Comparison of ENCODE assay signal across 12 cellular contexts in the genomic region with DNA sequence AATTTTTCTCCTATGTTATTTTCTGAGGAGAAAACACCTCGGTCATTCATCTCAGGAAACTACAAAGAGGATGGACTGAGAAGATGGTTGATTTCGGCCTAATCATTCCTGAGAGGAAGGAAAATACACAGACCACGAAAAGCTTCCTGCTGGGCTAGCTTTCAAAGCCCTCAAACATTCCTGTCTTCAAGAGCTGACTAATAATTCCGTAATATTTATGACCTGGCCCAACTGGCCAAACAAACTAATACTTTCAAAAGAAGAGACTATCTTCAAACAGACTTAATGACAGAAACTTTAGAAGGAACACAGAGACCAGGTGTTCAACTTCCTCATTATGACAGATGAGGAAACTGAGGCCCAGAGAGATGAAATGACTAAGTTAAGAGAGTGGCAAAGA.
DNase-seq lines count a peak whose midpoint lies in the region; ATAC-seq and TF ChIP-seq lines count a peak whose summit lies in the region.
"Had no signal": no experiment of that assay in that cellular context is flagged by ENCODE, and none has a peak within 500 bp of the region (broad histone marks: within the 10 kb centered on the region; RNA-seq: fewer than 3 reads in every experiment).

No MANE protein-coding gene starts in this region.

- peaks cover 27% of the 10 kb centered on the region for H3K79me2 ChIP-seq in fibroblast of lung (ENCODE audit: control insufficient read depth, insufficient read depth, low read length)

- no peak for DNase-seq in T-helper 2 cell treated with Interferon-gamma antibody and Interleukin-4, amounts not matched to agents 5 μg/mL and 100 μg/mL, for 36 hours (ENCODE audit: low spot score)
- DNase-seq in T-helper 2 cell (no peak), RWPE2 (ENCODE audit: low spot score) (no peak), fibroblast of lung (ENCODE audit: low read depth in 2 of 2) (peak; percentile 60 to 79), renal cortical epithelial cell (ENCODE audit: low read depth) (peak; percentile 62), 8988T (no peak), NCI-H82 treated with DMSO at 0.1 percent for 48 hours (lab: John Stamatoyannopoulos, UW; ENCODE audit: unreplicated experiment) (no peak)
- no peak for DNase-seq in activated CD4-positive, CD25-positive, alpha-beta regulatory T cell treated with anti-CD3 and anti-CD28 coated beads, Interleukin-2, amount 50 U/mL, for 72 hours
- DNase-seq: activated naive CD4-positive, alpha-beta T cell treated with anti-CD3 and anti-CD28 coated beads, Interleukin-2, amount 50 U/mL, for 16 hours; NCI-H1930; stimulated activated CD4-positive, alpha-beta T cell treated with anti-CD3 and anti-CD28 coated beads, Interleukin-4, amount 100 ng/mL, for 1 hour had no signal

- no peak overlapping the region for H3K4me3 Mint-ChIP-seq in T-helper 2 cell treated with Interferon-gamma antibody and Interleukin-4, amounts not matched to agents 5 μg/mL and 100 μg/mL, for 36 hours

- peaks cover 45% of the 10 kb centered on the region for H3K36me3 Mint-ChIP-seq in T-helper 2 cell treated with Interferon-gamma antibody and Interleukin-4, amounts not matched to agents 5 μg/mL and 100 μg/mL, for 36 hours (ENCODE audit: low read depth)

- H3K9ac ChIP-seq in fibroblast of lung (ENCODE audit: insufficient read depth, low read length) = no peak overlapping the region

- H3K4me1 ChIP-seq in RWPE2 (ENCODE audit: insufficient read depth, poor library complexity, severe bottlenecking) = peaks cover 10% of the 10 kb centered on the region
- peaks cover 6% of the 10 kb centered on the region for H3K4me1 ChIP-seq in fibroblast of lung (ENCODE audit: control insufficient read depth, extremely low read depth, insufficient read depth, low read length)

- H3K4me3 ChIP-seq in RWPE2 (ENCODE audit: severe bottlenecking) (no peak overlapping the region), fibroblast of lung (replicated peaks in 1 of 4; ENCODE audit: control extremely low read depth in 1 of 4, insufficient read depth in 1 of 4, low read depth in 3 of 4, low read length in 4 of 4) (no peak overlapping the region)

- no peaks in the 10 kb centered on the region for H3K27me3 ChIP-seq in RWPE2 (ENCODE audit: insufficient read depth, poor library complexity, severe bottlenecking)
- H3K27me3 ChIP-seq in fibroblast of lung (ENCODE audit: control insufficient read depth, insufficient read depth, low read length) = no peaks in the 10 kb centered on the region

- no peak overlapping the region for H2AFZ ChIP-seq in fibroblast of lung (ENCODE audit: low read length)

- H3K27me3 Mint-ChIP-seq in T-helper 2 cell treated with Interferon-gamma antibody and Interleukin-4, amounts not matched to agents 5 μg/mL and 100 μg/mL, for 36 hours (ENCODE audit: low read depth) = no peaks in the 10 kb centered on the region

- H3K36me3 ChIP-seq in RWPE2 (ENCODE audit: low read depth) (no peaks in the 10 kb centered on the region), fibroblast of lung (ENCODE audit: control insufficient read depth, insufficient read depth, low read length) (peaks cover 3% of the 10 kb centered on the region)

- ATAC-seq in RWPE2 (ENCODE audit: low read depth) = peak; percentile 87

- H3K4me1 Mint-ChIP-seq in T-helper 2 cell treated with Interferon-gamma antibody and Interleukin-4, amounts not matched to agents 5 μg/mL and 100 μg/mL, for 36 hours (ENCODE audit: low read depth) = peaks cover 64% of the 10 kb centered on the region

- no peaks in the 10 kb centered on the region for H4K20me1 ChIP-seq in fibroblast of lung (ENCODE audit: control insufficient read depth, extremely low read depth, insufficient read depth, low read length)

- peak overlapping the region; percentile 43 for H3K27ac Mint-ChIP-seq in T-helper 2 cell treated with Interferon-gamma antibody and Interleukin-4, amounts not matched to agents 5 μg/mL and 100 μg/mL, for 36 hours

- peak overlapping the region; percentile 38 for H3K27ac ChIP-seq in RWPE2 (ENCODE audit: poor library complexity, severe bottlenecking)
- peak overlapping the region; percentile 0 for H3K27ac ChIP-seq in fibroblast of lung (ENCODE audit: insufficient read depth, low read length)
- H3K27ac ChIP-seq: HL-60 had no signal

- no peak overlapping the region for H3K4me2 ChIP-seq in fibroblast of lung (ENCODE audit: extremely low read depth, insufficient read depth, low read length)

- H3K9me3 Mint-ChIP-seq in T-helper 2 cell treated with Interferon-gamma antibody and Interleukin-4, amounts not matched to agents 5 μg/mL and 100 μg/mL, for 36 hours = no peaks in the 10 kb centered on the region

- no peaks in the 10 kb centered on the region for H3K9me3 ChIP-seq in RWPE2 (ENCODE audit: severe bottlenecking)
- H3K9me3 ChIP-seq in fibroblast of lung (ENCODE audit: control insufficient read depth, insufficient read depth, low read depth, low read length) = no peaks in the 10 kb centered on the region

- TF ChIP-seq CTCF in RWPE2 (IDR thresholded peaks at IDR 0.05; ENCODE audit: poor library complexity, severe bottlenecking) = no peak
- TF ChIP-seq CTCF in fibroblast of lung (conservative IDR thresholded peaks at IDR 0.05 in 1 of 2, IDR thresholded peaks at IDR 0.05 in 1 of 2; ENCODE audit: low read depth in 1 of 2, low read length in 2 of 2) = no peak

Comparison
In these comparisons a context has a peak if more than half of its experiments do, and no peak if none do; other contexts are left out.
1. DNase-seq: peak in fibroblast of lung (2 of 2) and renal cortical epithelial cell (single experiment); none in T-helper 2 cell treated with Interferon-gamma antibody and Interleukin-4, amounts not matched to agents 5 μg/mL and 100 μg/mL, for 36 hours (single experiment), T-helper 2 cell (0 of 5), RWPE2 (single experiment), 8988T (single experiment), NCI-H82 treated with DMSO at 0.1 percent for 48 hours (single experiment) and activated CD4-positive, CD25-positive, alpha-beta regulatory T cell treated with anti-CD3 and anti-CD28 coated beads, Interleukin-2, amount 50 U/mL, for 72 hours (single experiment).